26 cellular contexts compared by ENCODE assay signal in the genomic region with DNA sequence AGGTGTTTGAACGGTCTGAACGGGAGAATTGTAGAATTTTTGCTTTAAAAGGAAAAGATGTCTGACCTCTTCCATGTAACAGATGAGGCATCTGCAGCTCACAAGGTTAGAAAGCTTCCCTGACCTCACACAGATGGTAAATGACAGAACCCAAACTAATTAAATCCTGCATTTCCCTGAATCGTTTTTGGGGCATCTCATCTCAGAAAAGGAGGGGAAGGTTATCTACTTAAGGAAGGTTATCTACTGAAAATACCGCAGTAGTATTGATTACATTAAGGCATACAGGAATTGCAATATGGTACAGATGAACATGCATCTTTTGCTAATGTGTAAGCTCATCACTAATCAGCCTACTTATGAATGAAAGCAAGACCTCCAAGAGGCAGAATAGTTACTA.
DNase-seq lines count a peak whose midpoint lies in the region; ATAC-seq and TF ChIP-seq lines count a peak whose summit lies in the region.
"Had no signal": no experiment of that assay in that cellular context is flagged by ENCODE, and none has a peak within 500 bp of the region (broad histone marks: within the 10 kb centered on the region; RNA-seq: fewer than 3 reads in every experiment).

No MANE protein-coding gene starts in this region.

- no peaks in the 10 kb centered on the region for H3K27me3 ChIP-seq in SK-N-SH (ENCODE audit: insufficient read depth)
- H3K27me3 ChIP-seq: BE2C, BLaER1 had no signal

- TF ChIP-seq EP300 in SK-N-SH (IDR thresholded peaks at IDR 0.05; ENCODE audit: borderline replicate concordance in 1 of 2, low read depth in 1 of 2, low read length in 1 of 2), result no peak

- DNase-seq in SK-N-SH (peak; percentile 42), SK-N-DZ (ENCODE audit: low spot score) (peak; percentile 70), glutamatergic neuron (no peak), type B pancreatic cell (ENCODE audit: extremely low spot score, unreplicated experiment) (no peak), NCI-H2171 (lab: John Stamatoyannopoulos, UW) (no peak), globus pallidus (ENCODE audit: low spot score) (no peak)
- DNase-seq: 8988T; ACHN; BE2C; C1 segment of cervical spinal cord; CD4-positive, alpha-beta memory T cell; CD4-positive, CD25-positive, alpha-beta regulatory T cell; CD8-positive, alpha-beta memory T cell; COR-L47; DMS 273 treated with DMSO at 0.1 percent for 48 hours; DMS153; DMS53; DMS79; DND-41; EL; GDM1 had no signal

- no peak for TF ChIP-seq CTCF in SK-N-SH (IDR thresholded peaks at IDR 0.05)
- TF ChIP-seq CTCF in glutamatergic neuron (IDR thresholded peaks at IDR 0.05; ENCODE audit: partially characterized antibody, unreplicated experiment), result no peak
- TF ChIP-seq CTCF in type B pancreatic cell (conservative IDR thresholded peaks at IDR 0.05), result no peak

- H3K9me3 ChIP-seq in SK-N-SH, result no peaks in the 10 kb centered on the region
- H3K9me3 ChIP-seq: BE2C had no signal

- 54% methylated on average over 4 of the region's 4 CpGs for WGBS in SK-N-SH (ENCODE audit: low lambda C conversion rate)

- TF ChIP-seq RAD21 in SK-N-SH (IDR thresholded peaks at IDR 0.05; ENCODE audit: low read length), result no peak

- H3K36me3 Mint-ChIP-seq in glutamatergic neuron (ENCODE audit: unreplicated experiment) (no peaks in the 10 kb centered on the region), type B pancreatic cell (peaks cover 8% of the 10 kb centered on the region)

- peaks cover 6 to 8% of the 10 kb centered on the region in 2 experiments; a peak in 3 of 4 replicates for H3K4me1 ChIP-seq in SK-N-SH (ENCODE audit: control insufficient read depth in 1 of 2, insufficient read depth in 2 of 2, low read depth in 1 of 2, low read length in 1 of 2)
- H3K4me1 ChIP-seq: BLaER1 had no signal

- H3F3A ChIP-seq in SK-N-SH (replicated peaks; ENCODE audit: insufficient read depth), result peaks cover 3% of the 10 kb centered on the region

- H3K4me1 Mint-ChIP-seq in glutamatergic neuron (ENCODE audit: low read depth, unreplicated experiment) (peaks cover 24% of the 10 kb centered on the region), type B pancreatic cell (ENCODE audit: unreplicated experiment) (peaks cover 36% of the 10 kb centered on the region)

- no peak overlapping the region for H3K9ac ChIP-seq in SK-N-SH
- H3K9ac ChIP-seq: BLaER1 had no signal

- H3K27ac Mint-ChIP-seq in glutamatergic neuron (ENCODE audit: unreplicated experiment) (peak overlapping the region; percentile 89), type B pancreatic cell (peak overlapping the region; percentile 30)
- H3K27ac Mint-ChIP-seq: CD14-positive monocyte; CD4-positive, CD25-positive, alpha-beta regulatory T cell had no signal

- POLR2A ChIA-PET in SK-N-SH (lab: Yijun Ruan, JAX), result no interaction called here

- peaks cover 9% of the 10 kb centered on the region for H3K9me3 Mint-ChIP-seq in glutamatergic neuron (ENCODE audit: unreplicated experiment)
- H3K9me3 Mint-ChIP-seq in type B pancreatic cell, result peaks cover 16% of the 10 kb centered on the region
- H3K9me3 Mint-ChIP-seq: CD4-positive, alpha-beta memory T cell; CD4-positive, CD25-positive, alpha-beta regulatory T cell; CD8-positive, alpha-beta memory T cell had no signal

- H3K79me2 ChIP-seq in SK-N-SH (ENCODE audit: insufficient read depth), result no peaks in the 10 kb centered on the region

- CTCF ChIA-PET in SK-N-SH (lab: Yijun Ruan, JAX), result interaction anchor here (1.4 to 1.6 kb wide), 2 partner anchors 12 to 14 kb away, joined by 3 to 6 read pairs; no protein-coding TSS in a partner anchor

- no peak overlapping the region for H3K27ac ChIP-seq in SK-N-SH (ENCODE audit: low read depth in 2 of 2, low read length in 1 of 2)
- H3K27ac ChIP-seq: BLaER1 had no signal

- H3K4me2 ChIP-seq in SK-N-SH, result no peak overlapping the region
- H3K4me2 ChIP-seq: BLaER1 had no signal

- H3K27me3 Mint-ChIP-seq in glutamatergic neuron (ENCODE audit: unreplicated experiment), result peaks cover 8% of the 10 kb centered on the region
- H3K27me3 Mint-ChIP-seq in type B pancreatic cell, result peaks cover 6% of the 10 kb centered on the region
- H3K27me3 Mint-ChIP-seq: CD4-positive, alpha-beta memory T cell; CD4-positive, CD25-positive, alpha-beta regulatory T cell; CD8-positive, alpha-beta memory T cell had no signal

- no peak overlapping the region for H2AFZ ChIP-seq in SK-N-SH (ENCODE audit: low read depth)

- no peaks in the 10 kb centered on the region for H3K9me2 ChIP-seq in SK-N-SH

- ATAC-seq in SK-N-SH treated with all-trans-retinoic acid at 6 μM for 48 hours (no peak), GM19395 (IDR thresholded peaks at IDR 0.05; ENCODE audit: unreplicated experiment) (no peak)
- ATAC-seq: GM12878 had no signal

- no peak overlapping the region for H3K4me3 ChIP-seq in SK-N-SH (ENCODE audit: low read depth in 2 of 2, low read length in 1 of 2)
- H3K4me3 ChIP-seq: BLaER1, GM12878 had no signal

- H3K4me3 Mint-ChIP-seq in glutamatergic neuron (ENCODE audit: unreplicated experiment) (peak overlapping the region; percentile 31), type B pancreatic cell (no peak overlapping the region)
- H3K4me3 Mint-ChIP-seq: CD14-positive monocyte; CD4-positive, alpha-beta memory T cell; CD4-positive, CD25-positive, alpha-beta regulatory T cell; CD8-positive, alpha-beta memory T cell had no signal

- H4K20me1 ChIP-seq in SK-N-SH (ENCODE audit: insufficient read depth), result no peaks in the 10 kb centered on the region
- H4K20me1 ChIP-seq: BLaER1 had no signal

- no peaks in the 10 kb centered on the region for H3K36me3 ChIP-seq in SK-N-SH (replicated peaks in 1 of 2; ENCODE audit: control insufficient read depth in 1 of 2, insufficient read depth in 2 of 2, low read length in 1 of 2)
- H3K36me3 ChIP-seq: BE2C, BLaER1 had no signal

TF ChIP-seq in SK-N-SH, 30 proteins besides CTCF, POLR2A, EP300 and RAD21:
- TF ChIP-seq GATA2 (CRISPR knock-in tag; IDR thresholded peaks at IDR 0.05) (peak; percentile 19; the same call in 1 of the 2 replicates), RCOR1 (IDR thresholded peaks at IDR 0.05; ENCODE audit: low read length) (peak; percentile 60; the same call in 1 of the 2 replicates), NRF1 (IDR thresholded peaks at IDR 0.05; ENCODE audit: low read depth, low read length) (no peak), RXRA (IDR thresholded peaks at IDR 0.05; ENCODE audit: borderline replicate concordance, low read depth) (no peak)
- TF ChIP-seq, protein P1, sequence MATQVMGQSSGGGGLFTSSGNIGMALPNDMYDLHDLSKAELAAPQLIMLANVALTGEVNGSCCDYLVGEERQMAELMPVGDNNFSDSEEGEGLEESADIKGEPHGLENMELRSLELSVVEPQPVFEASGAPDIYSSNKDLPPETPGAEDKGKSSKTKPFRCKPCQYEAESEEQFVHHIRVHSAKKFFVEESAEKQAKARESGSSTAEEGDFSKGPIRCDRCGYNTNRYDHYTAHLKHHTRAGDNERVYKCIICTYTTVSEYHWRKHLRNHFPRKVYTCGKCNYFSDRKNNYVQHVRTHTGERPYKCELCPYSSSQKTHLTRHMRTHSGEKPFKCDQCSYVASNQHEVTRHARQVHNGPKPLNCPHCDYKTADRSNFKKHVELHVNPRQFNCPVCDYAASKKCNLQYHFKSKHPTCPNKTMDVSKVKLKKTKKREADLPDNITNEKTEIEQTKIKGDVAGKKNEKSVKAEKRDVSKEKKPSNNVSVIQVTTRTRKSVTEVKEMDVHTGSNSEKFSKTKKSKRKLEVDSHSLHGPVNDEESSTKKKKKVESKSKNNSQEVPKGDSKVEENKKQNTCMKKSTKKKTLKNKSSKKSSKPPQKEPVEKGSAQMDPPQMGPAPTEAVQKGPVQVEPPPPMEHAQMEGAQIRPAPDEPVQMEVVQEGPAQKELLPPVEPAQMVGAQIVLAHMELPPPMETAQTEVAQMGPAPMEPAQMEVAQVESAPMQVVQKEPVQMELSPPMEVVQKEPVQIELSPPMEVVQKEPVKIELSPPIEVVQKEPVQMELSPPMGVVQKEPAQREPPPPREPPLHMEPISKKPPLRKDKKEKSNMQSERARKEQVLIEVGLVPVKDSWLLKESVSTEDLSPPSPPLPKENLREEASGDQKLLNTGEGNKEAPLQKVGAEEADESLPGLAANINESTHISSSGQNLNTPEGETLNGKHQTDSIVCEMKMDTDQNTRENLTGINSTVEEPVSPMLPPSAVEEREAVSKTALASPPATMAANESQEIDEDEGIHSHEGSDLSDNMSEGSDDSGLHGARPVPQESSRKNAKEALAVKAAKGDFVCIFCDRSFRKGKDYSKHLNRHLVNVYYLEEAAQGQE (IDR thresholded peaks at IDR 0.05; ENCODE audit: low read depth, low read length), result no peak

TF ChIP-seq in SK-N-SH treated with all-trans-retinoic acid at 6 μM for 48 hours, 23 proteins besides CTCF, POLR2A, EP300 and RAD21 (continues in another document):
- TF ChIP-seq, protein P2, sequence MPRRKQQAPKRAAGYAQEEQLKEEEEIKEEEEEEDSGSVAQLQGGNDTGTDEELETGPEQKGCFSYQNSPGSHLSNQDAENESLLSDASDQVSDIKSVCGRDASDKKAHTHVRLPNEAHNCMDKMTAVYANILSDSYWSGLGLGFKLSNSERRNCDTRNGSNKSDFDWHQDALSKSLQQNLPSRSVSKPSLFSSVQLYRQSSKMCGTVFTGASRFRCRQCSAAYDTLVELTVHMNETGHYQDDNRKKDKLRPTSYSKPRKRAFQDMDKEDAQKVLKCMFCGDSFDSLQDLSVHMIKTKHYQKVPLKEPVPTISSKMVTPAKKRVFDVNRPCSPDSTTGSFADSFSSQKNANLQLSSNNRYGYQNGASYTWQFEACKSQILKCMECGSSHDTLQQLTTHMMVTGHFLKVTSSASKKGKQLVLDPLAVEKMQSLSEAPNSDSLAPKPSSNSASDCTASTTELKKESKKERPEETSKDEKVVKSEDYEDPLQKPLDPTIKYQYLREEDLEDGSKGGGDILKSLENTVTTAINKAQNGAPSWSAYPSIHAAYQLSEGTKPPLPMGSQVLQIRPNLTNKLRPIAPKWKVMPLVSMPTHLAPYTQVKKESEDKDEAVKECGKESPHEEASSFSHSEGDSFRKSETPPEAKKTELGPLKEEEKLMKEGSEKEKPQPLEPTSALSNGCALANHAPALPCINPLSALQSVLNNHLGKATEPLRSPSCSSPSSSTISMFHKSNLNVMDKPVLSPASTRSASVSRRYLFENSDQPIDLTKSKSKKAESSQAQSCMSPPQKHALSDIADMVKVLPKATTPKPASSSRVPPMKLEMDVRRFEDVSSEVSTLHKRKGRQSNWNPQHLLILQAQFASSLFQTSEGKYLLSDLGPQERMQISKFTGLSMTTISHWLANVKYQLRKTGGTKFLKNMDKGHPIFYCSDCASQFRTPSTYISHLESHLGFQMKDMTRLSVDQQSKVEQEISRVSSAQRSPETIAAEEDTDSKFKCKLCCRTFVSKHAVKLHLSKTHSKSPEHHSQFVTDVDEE (CRISPR knock-in tag; IDR thresholded peaks at IDR 0.05), result no peak
- no peak for TF ChIP-seq OSR1 (CRISPR knock-in tag; IDR thresholded peaks at IDR 0.05)
- TF ChIP-seq ARNTL (CRISPR knock-in tag; IDR thresholded peaks at IDR 0.05; ENCODE audit: borderline replicate concordance, low read depth), result no peak

Comparison
In these comparisons a context has a peak if more than half of its experiments do, and no peak if none do; other contexts are left out.
1. DNase-seq: peak in SK-N-SH (single experiment) and SK-N-DZ (single experiment); none in glutamatergic neuron (single experiment), type B pancreatic cell (single experiment), NCI-H2171 (single experiment) and globus pallidus (single experiment).